ENCODE assay signal across 1 cellular context in the genomic region with DNA sequence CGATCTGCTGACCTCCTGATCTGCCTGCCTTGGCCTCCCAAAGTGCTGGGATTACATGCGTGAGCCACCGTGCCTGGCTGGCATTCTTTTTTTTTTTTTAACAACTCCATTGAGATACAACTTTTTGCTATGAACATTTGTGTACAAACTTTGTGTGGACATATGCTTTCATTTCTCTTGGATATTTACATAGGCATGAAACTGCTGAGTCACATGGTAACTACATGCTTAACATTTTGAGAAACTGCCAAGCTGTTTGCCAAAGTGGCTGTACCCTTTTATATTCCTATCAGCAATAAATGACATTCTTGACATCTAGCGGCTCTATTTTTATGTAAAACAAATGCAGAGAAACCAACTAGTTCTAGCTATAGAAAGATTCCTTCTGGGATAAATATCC.
TF ChIP-seq lines count a peak whose summit lies in the region.

No MANE protein-coding gene starts in this region.

TF ChIP-seq in K562, 482 proteins besides CTCF, POLR2A, EP300 and RAD21 (continued from another document):
- TF ChIP-seq ZNF318 (IDR thresholded peaks at IDR 0.05; ENCODE audit: borderline replicate concordance in 1 of 2, low read depth in 1 of 2) (no peak), TRIM24 (IDR thresholded peaks at IDR 0.05) (peak in 1 of 2 experiments; percentile 39; a peak in 1 of 4 replicates), CHAMP1 (IDR thresholded peaks at IDR 0.05) (no peak), TEAD2 (tag; IDR thresholded peaks at IDR 0.05) (no peak), CAMTA2 (CRISPR knock-in tag; conservative IDR thresholded peaks at IDR 0.05) (no peak), BRF1 (IDR thresholded peaks at IDR 0.05; ENCODE audit: borderline replicate concordance, extremely low read depth, insufficient read length) (no peak), CHCHD3 (CRISPR knock-in tag; IDR thresholded peaks at IDR 0.05) (no peak), C11orf30 (IDR thresholded peaks at IDR 0.05; ENCODE audit: low read depth) (peak; percentile 88), MAFK (IDR thresholded peaks at IDR 0.05; ENCODE audit: low read length) (peak; percentile 74; the same call in 1 of the 2 replicates), ZNF174 (CRISPR knock-in tag; IDR thresholded peaks at IDR 0.05) (no peak), NFE2 (IDR thresholded peaks at IDR 0.05; ENCODE audit: low read depth) (peak; percentile 79), ZNF717 (CRISPR knock-in tag; IDR thresholded peaks at IDR 0.05) (no peak), ZNF146 (CRISPR knock-in tag; IDR thresholded peaks at IDR 0.05; ENCODE audit: unreplicated experiment) (no peak), RAD51 (IDR thresholded peaks at IDR 0.05; ENCODE audit: borderline replicate concordance, low read depth) (no peak), ZNF511 (CRISPR knock-in tag; IDR thresholded peaks at IDR 0.05) (no peak), MCM3 (IDR thresholded peaks at IDR 0.05) (no peak), TAF15 (IDR thresholded peaks at IDR 0.05; ENCODE audit: low read depth, low read length) (no peak), HMGN3 (IDR thresholded peaks at IDR 0.05; ENCODE audit: borderline replicate concordance, extremely low read depth, insufficient read length, low read depth, low read length) (no peak), MAFG (tag; conservative IDR thresholded peaks at IDR 0.05) (peak; percentile 90), ZNF165 (CRISPR knock-in tag; IDR thresholded peaks at IDR 0.05; ENCODE audit: borderline replicate concordance) (no peak), HDAC1 (IDR thresholded peaks at IDR 0.05) (no peak), ZNF316 (IDR thresholded peaks at IDR 0.05) (peak; percentile 93), DPF2 (IDR thresholded peaks at IDR 0.05) (peak; percentile 28; the same call in 1 of the 2 replicates), ESRRB (CRISPR knock-in tag; IDR thresholded peaks at IDR 0.05; ENCODE audit: borderline replicate concordance) (no peak), STAT5A (IDR thresholded peaks at IDR 0.05; ENCODE audit: borderline replicate concordance, low read length) (no peak), SMAD2 (IDR thresholded peaks at IDR 0.05; ENCODE audit: low read depth, low read length) (no peak), ZBTB7A (IDR thresholded peaks at IDR 0.05; ENCODE audit: borderline replicate concordance, control insufficient read depth, low read depth, low read length) (no peak), DEAF1 (CRISPR knock-in tag; IDR thresholded peaks at IDR 0.05) (no peak)
- TF ChIP-seq, protein P1, sequence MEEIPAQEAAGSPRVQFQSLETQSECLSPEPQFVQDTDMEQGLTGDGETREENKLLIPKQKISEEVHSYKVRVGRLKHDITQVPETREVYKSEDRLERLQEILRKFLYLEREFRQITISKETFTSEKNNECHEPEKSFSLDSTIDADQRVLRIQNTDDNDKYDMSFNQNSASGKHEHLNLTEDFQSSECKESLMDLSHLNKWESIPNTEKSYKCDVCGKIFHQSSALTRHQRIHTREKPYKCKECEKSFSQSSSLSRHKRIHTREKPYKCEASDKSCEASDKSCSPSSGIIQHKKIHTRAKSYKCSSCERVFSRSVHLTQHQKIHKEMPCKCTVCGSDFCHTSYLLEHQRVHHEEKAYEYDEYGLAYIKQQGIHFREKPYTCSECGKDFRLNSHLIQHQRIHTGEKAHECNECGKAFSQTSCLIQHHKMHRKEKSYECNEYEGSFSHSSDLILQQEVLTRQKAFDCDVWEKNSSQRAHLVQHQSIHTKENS (CRISPR knock-in tag; IDR thresholded peaks at IDR 0.05) = no peak
- TF ChIP-seq, protein P2, sequence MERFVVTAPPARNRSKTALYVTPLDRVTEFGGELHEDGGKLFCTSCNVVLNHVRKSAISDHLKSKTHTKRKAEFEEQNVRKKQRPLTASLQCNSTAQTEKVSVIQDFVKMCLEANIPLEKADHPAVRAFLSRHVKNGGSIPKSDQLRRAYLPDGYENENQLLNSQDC (CRISPR knock-in tag; IDR thresholded peaks at IDR 0.05) = no peak
